31 cellular contexts compared by ENCODE assay signal in genomic region chr16:88395669-88396584, GRCh38.
"Had no signal": no experiment of that assay in that cellular context is flagged by ENCODE, and none has a peak within 500 bp of the region (broad histone marks: within the 10 kb centered on the region; RNA-seq: fewer than 3 reads in every experiment).

No MANE protein-coding gene starts in this region.

- H3K36me3 ChIP-seq: esophagus muscularis mucosa, gastrocnemius medialis, heart left ventricle had no signal

- H3K4me3 ChIP-seq: esophagus muscularis mucosa, gastrocnemius medialis, heart left ventricle had no signal

- H3K4me1 ChIP-seq: foreskin keratinocyte had no signal

- FAIRE-seq: astrocyte, colon had no signal

- ATAC-seq: activated CD8-positive, alpha-beta T cell treated with anti-CD3 and anti-CD28 coated beads for 36 hours; activated T-cell treated with anti-CD3 and anti-CD28 coated beads, Interleukin-2, amount 50 U/mL, for 4 hours; activated T-helper 17 cell treated with anti-CD3 and anti-CD28 coated beads, Interleukin-2, amount 50 U/mL, for 72 hours; effector memory CD8-positive, alpha-beta T cell; foreskin keratinocyte; gastrocnemius medialis; heart left ventricle; WTC11 had no signal

- H3K36me3 Mint-ChIP-seq: activated naive CD8-positive, alpha-beta T cell had no signal

- H3K9me3 Mint-ChIP-seq: activated CD8-positive, alpha-beta T cell treated with anti-CD3 and anti-CD28 coated beads for 36 hours; activated T-helper 17 cell treated with anti-CD3 and anti-CD28 coated beads, Interleukin-2, amount 50 U/mL, for 72 hours had no signal

- H3K4me3 Mint-ChIP-seq: activated CD8-positive, alpha-beta T cell treated with anti-CD3 and anti-CD28 coated beads for 36 hours; activated naive CD8-positive, alpha-beta T cell; activated T-cell treated with anti-CD3 and anti-CD28 coated beads, Interleukin-2, amount 50 U/mL, for 4 hours; activated T-helper 17 cell treated with anti-CD3 and anti-CD28 coated beads, Interleukin-2, amount 50 U/mL, for 72 hours; effector memory CD8-positive, alpha-beta T cell; WTC11 had no signal

- H3K27me3 ChIP-seq: brain microvascular endothelial cell, gastrocnemius medialis, heart left ventricle had no signal

- DNase-seq: activated CD4-positive, alpha-beta T cell treated with anti-CD3 and anti-CD28 coated beads for 1 hour; activated CD4-positive, alpha-beta T cell treated with anti-CD3 and anti-CD28 coated beads for 4 hours; activated CD4-positive, alpha-beta T cell treated with anti-CD3 and anti-CD28 coated beads, Interleukin-2, amount 50 U/mL, for 1 hour; activated CD4-positive, alpha-beta T cell treated with anti-CD3 and anti-CD28 coated beads, Interleukin-2, amount 50 U/mL, for 48 hours; activated CD8-positive, alpha-beta memory T cell treated with anti-CD3 and anti-CD28 coated beads for 24 hours; activated CD8-positive, alpha-beta T cell treated with anti-CD3 and anti-CD28 coated beads for 36 hours; activated effector memory CD4-positive, alpha-beta T cell treated with Interleukin-2 at 50 U/mL for 16 hours; activated gamma-delta T cell treated with Interleukin-2 at 50 U/mL for 16 hours; activated naive CD4-positive, alpha-beta T cell treated with anti-CD3 and anti-CD28 coated beads, Interleukin-2, amount 50 U/mL, for 16 hours; activated naive CD4-positive, alpha-beta T cell treated with Interleukin-2 at 50 U/mL for 16 hours; activated T-cell treated with anti-CD3 and anti-CD28 coated beads, Interleukin-2, amount 50 U/mL, for 4 hours; amniotic stem cell; anterior cingulate cortex; brain microvascular endothelial cell; caudate nucleus; cortex of kidney; dermis blood vessel endothelial cell; effector CD4-positive, alpha-beta T cell; effector memory CD8-positive, alpha-beta T cell; erythroblast; foreskin keratinocyte; gastrocnemius medialis; glutamatergic neuron; heart left ventricle; T-helper 2 cell had no signal

- H3K27me3 Mint-ChIP-seq: activated CD8-positive, alpha-beta T cell treated with anti-CD3 and anti-CD28 coated beads for 36 hours; activated naive CD8-positive, alpha-beta T cell had no signal

- H3K9me3 ChIP-seq: esophagus muscularis mucosa, gastrocnemius medialis, heart left ventricle had no signal

- H3K4me1 Mint-ChIP-seq: activated T-helper 17 cell treated with anti-CD3 and anti-CD28 coated beads, Interleukin-2, amount 50 U/mL, for 72 hours; WTC11 had no signal

- H3K27ac Mint-ChIP-seq: activated CD8-positive, alpha-beta T cell treated with anti-CD3 and anti-CD28 coated beads for 36 hours; activated naive CD8-positive, alpha-beta T cell; activated T-helper 17 cell treated with anti-CD3 and anti-CD28 coated beads, Interleukin-2, amount 50 U/mL, for 72 hours; WTC11 had no signal

- H3K27ac ChIP-seq: brain microvascular endothelial cell, esophagus muscularis mucosa, foreskin keratinocyte, gastrocnemius medialis, heart left ventricle had no signal
